ENCODE assay signal across 8 cellular contexts in the genomic region with DNA sequence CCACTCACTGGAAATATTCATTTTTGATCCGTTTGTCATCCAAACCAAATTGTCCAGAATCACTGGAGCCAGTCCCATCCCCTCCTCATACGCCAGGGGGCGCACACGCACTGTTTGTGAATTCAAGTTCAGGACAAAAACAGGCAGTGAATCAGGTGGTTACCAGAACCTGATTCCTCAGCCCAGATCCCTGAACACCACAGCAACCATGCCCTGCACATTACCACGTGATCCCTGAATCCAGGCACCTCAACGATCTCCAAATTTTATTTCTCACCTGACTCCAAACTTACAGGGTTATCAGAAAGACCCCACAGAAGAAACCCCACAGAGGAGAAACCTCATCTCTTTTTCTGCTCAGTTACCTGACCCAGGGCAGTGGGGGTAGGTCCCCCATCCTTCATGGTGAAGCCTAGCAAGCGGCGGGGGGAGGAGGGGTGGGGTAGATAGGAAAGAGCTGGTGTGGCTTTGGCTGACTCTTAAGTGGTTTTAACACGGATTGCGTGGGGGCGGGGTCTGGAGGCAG. TPM values are rescaled to one million over a fixed set of nuclear protein-coding genes. Genes with fewer than 3 reads are reported as not detected.
DNase-seq lines count a peak whose midpoint lies in the region; ATAC-seq and TF ChIP-seq lines count a peak whose summit lies in the region.

No MANE protein-coding gene starts in this region.

- no peaks in the 10 kb centered on the region for H3K9me3 ChIP-seq in Peyer's patch

- H3K36me3 ChIP-seq in Peyer's patch = no peaks in the 10 kb centered on the region

- peak overlapping the region in 8 of 10 donors; percentile 47 to 86 (median 68) for H3K4me3 Mint-ChIP-seq in naive thymus-derived CD8-positive, alpha-beta T cell
- H3K4me3 Mint-ChIP-seq in stimulated activated naive B cell treated with anti-CD40 and anti-IgM and Interleukin-4, amounts not matched to agents 10 μg/mL and 1 μg/mL and 100 μg/mL, for 72 hours = no peak overlapping the region

- POLR2A ChIA-PET in naive thymus-derived CD8-positive, alpha-beta T cell (lab: Charles Lee) = interaction anchor here (1.4 kb wide), 1 partner anchor 507 kb away, joined by 3 read pairs; no protein-coding TSS in a partner anchor

- H3K4me3 ChIP-seq in Peyer's patch = no peak overlapping the region

- H3K27me3 ChIP-seq in Peyer's patch = no peaks in the 10 kb centered on the region

- peak in 1 of 2 donors; percentile 19 for TF ChIP-seq POLR2A in Peyer's patch (IDR thresholded peaks at IDR 0.05)

- peaks cover 0 to 30% (median 5%) of the 10 kb centered on the region in 4 donors for H3K4me1 ChIP-seq in Peyer's patch

- H3K27ac ChIP-seq in Peyer's patch = no peak overlapping the region

- peaks cover 6 to 25% (median 19%) of the 10 kb centered on the region in 4 donors for H3K4me1 Mint-ChIP-seq in naive thymus-derived CD8-positive, alpha-beta T cell
- peaks cover 11 to 13% of the 10 kb centered on the region in 2 donors for H3K4me1 Mint-ChIP-seq in stimulated activated naive B cell treated with anti-CD40 and anti-IgM and Interleukin-4, amounts not matched to agents 10 μg/mL and 1 μg/mL and 100 μg/mL, for 72 hours

- H3K36me3 Mint-ChIP-seq in naive thymus-derived CD8-positive, alpha-beta T cell = peaks cover 0 to 11% (median 0%) of the 10 kb centered on the region in 3 donors
- peaks cover 2 to 4% of the 10 kb centered on the region in 2 donors for H3K36me3 Mint-ChIP-seq in stimulated activated naive B cell treated with anti-CD40 and anti-IgM and Interleukin-4, amounts not matched to agents 10 μg/mL and 1 μg/mL and 100 μg/mL, for 72 hours

- H3K27me3 Mint-ChIP-seq in naive thymus-derived CD8-positive, alpha-beta T cell = peaks cover 32 to 73% (median 44%) of the 10 kb centered on the region in 5 donors
- peaks cover 57 to 74% of the 10 kb centered on the region in 2 donors for H3K27me3 Mint-ChIP-seq in stimulated activated naive B cell treated with anti-CD40 and anti-IgM and Interleukin-4, amounts not matched to agents 10 μg/mL and 1 μg/mL and 100 μg/mL, for 72 hours

- DNase-seq in DMS153 treated with DMSO at 0.1 percent for 48 hours (lab: John Stamatoyannopoulos, UW; ENCODE audit: unreplicated experiment) = peak; percentile 88
- peak; percentile 80 to 81 for DNase-seq in Kasumi-1 (lab: John Stamatoyannopoulos, UW)
- DNase-seq in Peyer's patch = peak; percentile 76 to 92 (median 91)
- peak; percentile 81 for DNase-seq in activated T-cell treated with anti-CD3 and anti-CD28 coated beads, Interleukin-2, amount 50 U/mL, for 1 hour
- peak; percentile 76 for DNase-seq in fibroblast of gingiva (ENCODE audit: low read depth)
- DNase-seq in naive thymus-derived CD8-positive, alpha-beta T cell = peak; percentile 59 to 89 (median 75)
- DNase-seq in stimulated activated naive B cell treated with anti-CD40 and anti-IgM and Interleukin-4, amounts not matched to agents 10 μg/mL and 1 μg/mL and 100 μg/mL, for 72 hours = peak; percentile 51

- peak; percentile 90 to 97 (median 94) for TF ChIP-seq CTCF in Peyer's patch (IDR thresholded peaks at IDR 0.05)

- ATAC-seq in naive thymus-derived CD8-positive, alpha-beta T cell = peak; percentile 69 to 72
- ATAC-seq in stimulated activated naive B cell treated with anti-CD40 and anti-IgM and Interleukin-4, amounts not matched to agents 10 μg/mL and 1 μg/mL and 100 μg/mL, for 72 hours (replicated peaks) = peak; percentile 78 to 80
- no peak for ATAC-seq in HG02970 (IDR thresholded peaks at IDR 0.05; ENCODE audit: low FRiP score, unreplicated experiment)

- no peak overlapping the region for H3K27ac Mint-ChIP-seq in naive thymus-derived CD8-positive, alpha-beta T cell
- H3K27ac Mint-ChIP-seq in stimulated activated naive B cell treated with anti-CD40 and anti-IgM and Interleukin-4, amounts not matched to agents 10 μg/mL and 1 μg/mL and 100 μg/mL, for 72 hours = no peak overlapping the region

- no peaks in the 10 kb centered on the region for H3K9me3 Mint-ChIP-seq in naive thymus-derived CD8-positive, alpha-beta T cell
- H3K9me3 Mint-ChIP-seq in stimulated activated naive B cell treated with anti-CD40 and anti-IgM and Interleukin-4, amounts not matched to agents 10 μg/mL and 1 μg/mL and 100 μg/mL, for 72 hours = no peaks in the 10 kb centered on the region

RNA-seq across cellular contexts. Expression of gene PTPRF, which starts 1.4 kb away (rescaled TPM):
- 100 to 1,000 TPM; 149 to 613 (median 528) TPM for total RNA-seq in Peyer's patch
- total RNA-seq in naive thymus-derived CD8-positive, alpha-beta T cell = under 1 TPM in 1 of 2 experiments, not detected in 1; 0.08 TPM
- not detected for polyA plus RNA-seq in naive thymus-derived CD8-positive, alpha-beta T cell

Comparison
In these comparisons a context has a peak if more than half of its experiments do, and no peak if none do; other contexts are left out.
1. H3K4me3 Mint-ChIP-seq: peak in naive thymus-derived CD8-positive, alpha-beta T cell (8 of 10); none in stimulated activated naive B cell treated with anti-CD40 and anti-IgM and Interleukin-4, amounts not matched to agents 10 μg/mL and 1 μg/mL and 100 μg/mL, for 72 hours (0 of 2).
2. RNA of gene PTPRF, which starts 1.4 kb away (total RNA-seq): 149 to 613 TPM in Peyer's patch; 0.08 TPM in naive thymus-derived CD8-positive, alpha-beta T cell; every median in the first group is over 100 times any median in the second.
3. Peak in every context shown above with its lines, with median percentiles within 50 percentile points of each other: DNase-seq.